ENCODE assay signal across 1 cellular context in genomic region chr1:31725777-31726535, GRCh38.
TF ChIP-seq lines count a peak whose summit lies in the region.

No MANE protein-coding gene starts in this region.

TF ChIP-seq in HEK293, 187 proteins besides CTCF, POLR2A, EP300 and RAD21 (continued from another document):
- TF ChIP-seq, protein P1, sequence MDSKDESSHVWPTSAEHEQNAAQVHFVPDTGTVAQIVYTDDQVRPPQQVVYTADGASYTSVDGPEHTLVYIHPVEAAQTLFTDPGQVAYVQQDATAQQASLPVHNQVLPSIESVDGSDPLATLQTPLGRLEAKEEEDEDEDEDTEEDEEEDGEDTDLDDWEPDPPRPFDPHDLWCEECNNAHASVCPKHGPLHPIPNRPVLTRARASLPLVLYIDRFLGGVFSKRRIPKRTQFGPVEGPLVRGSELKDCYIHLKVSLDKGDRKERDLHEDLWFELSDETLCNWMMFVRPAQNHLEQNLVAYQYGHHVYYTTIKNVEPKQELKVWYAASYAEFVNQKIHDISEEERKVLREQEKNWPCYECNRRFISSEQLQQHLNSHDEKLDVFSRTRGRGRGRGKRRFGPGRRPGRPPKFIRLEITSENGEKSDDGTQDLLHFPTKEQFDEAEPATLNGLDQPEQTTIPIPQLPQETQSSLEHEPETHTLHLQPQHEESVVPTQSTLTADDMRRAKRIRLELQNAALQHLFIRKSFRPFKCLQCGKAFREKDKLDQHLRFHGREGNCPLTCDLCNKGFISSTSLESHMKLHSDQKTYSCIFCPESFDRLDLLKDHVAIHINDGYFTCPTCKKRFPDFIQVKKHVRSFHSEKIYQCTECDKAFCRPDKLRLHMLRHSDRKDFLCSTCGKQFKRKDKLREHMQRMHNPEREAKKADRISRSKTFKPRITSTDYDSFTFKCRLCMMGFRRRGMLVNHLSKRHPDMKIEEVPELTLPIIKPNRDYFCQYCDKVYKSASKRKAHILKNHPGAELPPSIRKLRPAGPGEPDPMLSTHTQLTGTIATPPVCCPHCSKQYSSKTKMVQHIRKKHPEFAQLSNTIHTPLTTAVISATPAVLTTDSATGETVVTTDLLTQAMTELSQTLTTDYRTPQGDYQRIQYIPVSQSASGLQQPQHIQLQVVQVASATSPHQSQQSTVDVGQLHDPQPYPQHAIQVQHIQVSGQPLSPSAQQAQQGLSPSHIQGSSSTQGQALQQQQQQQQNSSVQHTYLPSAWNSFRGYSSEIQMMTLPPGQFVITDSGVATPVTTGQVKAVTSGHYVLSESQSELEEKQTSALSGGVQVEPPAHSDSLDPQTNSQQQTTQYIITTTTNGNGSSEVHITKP (tag by site-specific recombination; IDR thresholded peaks at IDR 0.05): peak; percentile 61
- TF ChIP-seq ZNF174 (tag by site-specific recombination; IDR thresholded peaks at IDR 0.05) (no peak), ZNF449 (tag by site-specific recombination; IDR thresholded peaks at IDR 0.05) (peak; percentile 47; the same call in 1 of the 2 replicates), IKZF3 (tag by site-specific recombination; IDR thresholded peaks at IDR 0.05) (no peak), ZNF169 (tag by site-specific recombination; IDR thresholded peaks at IDR 0.05) (no peak), ZNF621 (tag by site-specific recombination; IDR thresholded peaks at IDR 0.05) (no peak), ZNF670 (tag by site-specific recombination; IDR thresholded peaks at IDR 0.05; ENCODE audit: low read depth) (no peak), ZNF280D (tag by site-specific recombination; IDR thresholded peaks at IDR 0.05) (no peak), WT1 (tag by site-specific recombination; IDR thresholded peaks at IDR 0.05) (no peak), HOXD13 (CRISPR knock-in tag; IDR thresholded peaks at IDR 0.05; ENCODE audit: borderline replicate concordance) (no peak), ZNF114 (tag by site-specific recombination; IDR thresholded peaks at IDR 0.05) (no peak), BCL11B (tag by site-specific recombination; IDR thresholded peaks at IDR 0.05; ENCODE audit: low read depth) (no peak), ZNF626 (tag by site-specific recombination; IDR thresholded peaks at IDR 0.05) (no peak), ZNF776 (tag by site-specific recombination; IDR thresholded peaks at IDR 0.05; ENCODE audit: borderline replicate concordance) (no peak), ZNF426 (tag by site-specific recombination; IDR thresholded peaks at IDR 0.05) (no peak), ZNF629 (tag by site-specific recombination; IDR thresholded peaks at IDR 0.05) (no peak)
- TF ChIP-seq, protein P2, sequence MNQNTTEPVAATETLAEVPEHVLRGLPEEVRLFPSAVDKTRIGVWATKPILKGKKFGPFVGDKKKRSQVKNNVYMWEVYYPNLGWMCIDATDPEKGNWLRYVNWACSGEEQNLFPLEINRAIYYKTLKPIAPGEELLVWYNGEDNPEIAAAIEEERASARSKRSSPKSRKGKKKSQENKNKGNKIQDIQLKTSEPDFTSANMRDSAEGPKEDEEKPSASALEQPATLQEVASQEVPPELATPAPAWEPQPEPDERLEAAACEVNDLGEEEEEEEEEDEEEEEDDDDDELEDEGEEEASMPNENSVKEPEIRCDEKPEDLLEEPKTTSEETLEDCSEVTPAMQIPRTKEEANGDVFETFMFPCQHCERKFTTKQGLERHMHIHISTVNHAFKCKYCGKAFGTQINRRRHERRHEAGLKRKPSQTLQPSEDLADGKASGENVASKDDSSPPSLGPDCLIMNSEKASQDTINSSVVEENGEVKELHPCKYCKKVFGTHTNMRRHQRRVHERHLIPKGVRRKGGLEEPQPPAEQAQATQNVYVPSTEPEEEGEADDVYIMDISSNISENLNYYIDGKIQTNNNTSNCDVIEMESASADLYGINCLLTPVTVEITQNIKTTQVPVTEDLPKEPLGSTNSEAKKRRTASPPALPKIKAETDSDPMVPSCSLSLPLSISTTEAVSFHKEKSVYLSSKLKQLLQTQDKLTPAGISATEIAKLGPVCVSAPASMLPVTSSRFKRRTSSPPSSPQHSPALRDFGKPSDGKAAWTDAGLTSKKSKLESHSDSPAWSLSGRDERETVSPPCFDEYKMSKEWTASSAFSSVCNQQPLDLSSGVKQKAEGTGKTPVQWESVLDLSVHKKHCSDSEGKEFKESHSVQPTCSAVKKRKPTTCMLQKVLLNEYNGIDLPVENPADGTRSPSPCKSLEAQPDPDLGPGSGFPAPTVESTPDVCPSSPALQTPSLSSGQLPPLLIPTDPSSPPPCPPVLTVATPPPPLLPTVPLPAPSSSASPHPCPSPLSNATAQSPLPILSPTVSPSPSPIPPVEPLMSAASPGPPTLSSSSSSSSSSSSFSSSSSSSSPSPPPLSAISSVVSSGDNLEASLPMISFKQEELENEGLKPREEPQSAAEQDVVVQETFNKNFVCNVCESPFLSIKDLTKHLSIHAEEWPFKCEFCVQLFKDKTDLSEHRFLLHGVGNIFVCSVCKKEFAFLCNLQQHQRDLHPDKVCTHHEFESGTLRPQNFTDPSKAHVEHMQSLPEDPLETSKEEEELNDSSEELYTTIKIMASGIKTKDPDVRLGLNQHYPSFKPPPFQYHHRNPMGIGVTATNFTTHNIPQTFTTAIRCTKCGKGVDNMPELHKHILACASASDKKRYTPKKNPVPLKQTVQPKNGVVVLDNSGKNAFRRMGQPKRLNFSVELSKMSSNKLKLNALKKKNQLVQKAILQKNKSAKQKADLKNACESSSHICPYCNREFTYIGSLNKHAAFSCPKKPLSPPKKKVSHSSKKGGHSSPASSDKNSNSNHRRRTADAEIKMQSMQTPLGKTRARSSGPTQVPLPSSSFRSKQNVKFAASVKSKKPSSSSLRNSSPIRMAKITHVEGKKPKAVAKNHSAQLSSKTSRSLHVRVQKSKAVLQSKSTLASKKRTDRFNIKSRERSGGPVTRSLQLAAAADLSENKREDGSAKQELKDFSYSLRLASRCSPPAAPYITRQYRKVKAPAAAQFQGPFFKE (tag by site-specific recombination; IDR thresholded peaks at IDR 0.05; ENCODE audit: borderline replicate concordance): no peak
- TF ChIP-seq, protein P3, sequence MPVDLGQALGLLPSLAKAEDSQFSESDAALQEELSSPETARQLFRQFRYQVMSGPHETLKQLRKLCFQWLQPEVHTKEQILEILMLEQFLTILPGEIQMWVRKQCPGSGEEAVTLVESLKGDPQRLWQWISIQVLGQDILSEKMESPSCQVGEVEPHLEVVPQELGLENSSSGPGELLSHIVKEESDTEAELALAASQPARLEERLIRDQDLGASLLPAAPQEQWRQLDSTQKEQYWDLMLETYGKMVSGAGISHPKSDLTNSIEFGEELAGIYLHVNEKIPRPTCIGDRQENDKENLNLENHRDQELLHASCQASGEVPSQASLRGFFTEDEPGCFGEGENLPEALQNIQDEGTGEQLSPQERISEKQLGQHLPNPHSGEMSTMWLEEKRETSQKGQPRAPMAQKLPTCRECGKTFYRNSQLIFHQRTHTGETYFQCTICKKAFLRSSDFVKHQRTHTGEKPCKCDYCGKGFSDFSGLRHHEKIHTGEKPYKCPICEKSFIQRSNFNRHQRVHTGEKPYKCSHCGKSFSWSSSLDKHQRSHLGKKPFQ (tag by site-specific recombination; IDR thresholded peaks at IDR 0.05): no peak
TF ChIP-seq in HEK293: peak in this region for 6.
